ENCODE assay signal across 8 cellular contexts in the genomic region with DNA sequence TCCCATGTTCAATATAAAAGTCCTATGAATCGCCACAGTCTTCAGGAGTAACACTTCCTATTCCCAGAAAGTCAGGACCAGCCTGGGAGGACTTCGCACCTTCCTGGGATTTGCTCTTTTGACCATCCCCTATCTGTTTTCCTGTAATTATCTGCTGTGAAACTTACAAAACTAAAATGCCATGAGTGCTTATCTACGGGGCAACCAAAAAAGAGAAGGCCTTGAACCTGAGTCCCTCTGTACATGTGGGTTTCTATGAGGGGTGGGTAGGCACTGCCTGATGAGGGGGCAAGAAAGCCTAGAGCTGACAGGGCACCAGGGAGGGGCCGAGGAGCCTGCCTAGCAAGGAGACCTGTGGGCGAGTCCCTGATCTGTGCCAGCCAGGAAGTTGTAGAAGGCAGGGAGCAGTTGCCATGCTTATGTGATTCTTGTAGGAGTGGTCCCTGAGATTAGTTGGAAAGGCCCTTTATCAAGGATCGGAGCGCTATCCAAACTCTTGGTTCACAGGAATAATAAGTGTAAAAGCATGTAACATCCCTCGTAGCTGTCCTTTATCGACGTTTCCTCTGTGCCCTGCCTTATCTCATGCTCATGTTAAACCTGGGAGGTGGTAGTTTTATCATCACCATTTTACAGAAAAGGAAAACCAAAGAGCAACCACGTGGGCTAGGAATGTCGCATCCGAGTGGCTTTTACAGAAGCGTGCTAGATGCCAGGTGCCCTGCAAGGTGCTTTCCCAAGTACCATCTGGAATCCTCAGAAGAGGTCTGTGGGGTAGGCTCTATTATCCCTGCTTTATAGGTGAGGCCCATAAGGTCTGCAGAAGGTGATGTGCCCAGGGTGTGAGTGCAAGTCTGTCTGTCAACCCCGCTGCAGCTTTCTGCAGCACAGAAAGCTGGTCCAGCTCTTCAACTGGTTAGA.
DNase-seq lines count a peak whose midpoint lies in the region; ATAC-seq and TF ChIP-seq lines count a peak whose summit lies in the region.

No MANE protein-coding gene starts in this region.

- WGBS in GM23248 (ENCODE audit: low coverage in 1 of 2, low lambda C conversion rate in 2 of 2, missing lambda C conversion rate in 2 of 2), 2 experiments: 81 to 82% methylated on average over 15 of the region's 15 CpGs

- DNase-seq in CD8-positive, alpha-beta T cell: no peak
- DNase-seq in osteocyte (ENCODE audit: extremely low spot score, unreplicated experiment) (no peak), HEK293T (ENCODE audit: extremely low spot score) (no peak), GM23248 (no peak), NCI-H187 treated with DMSO at 0.1 percent for 48 hours (lab: John Stamatoyannopoulos, UW) (no peak)

- CTCF ChIA-PET in CD8-positive, alpha-beta T cell (lab: Charles Lee): interaction anchor here (1.5 kb wide), 1 partner anchor 103 kb away, joined by 3 read pairs; no protein-coding TSS in a partner anchor
- CTCF ChIA-PET in HEK293T (lab: Yijun Ruan, JAX): no interaction called here

- H3K79me2 ChIP-seq in KMS-11 (ENCODE audit: insufficient read depth, low read depth): no peaks in the 10 kb centered on the region
- no peaks in the 10 kb centered on the region for H3K79me2 ChIP-seq in GM23248 (ENCODE audit: insufficient read depth)

- peaks cover 89% of the 10 kb centered on the region for H3K4me1 Mint-ChIP-seq in CD8-positive, alpha-beta T cell (ENCODE audit: low read depth)
- peaks cover 17% of the 10 kb centered on the region for H3K4me1 Mint-ChIP-seq in osteocyte (ENCODE audit: unreplicated experiment)

- no peak overlapping the region for H3K27ac ChIP-seq in CD8-positive, alpha-beta T cell (ENCODE audit: low read depth, low read length)
- H3K27ac ChIP-seq in KMS-11 (peak overlapping the region; percentile 94), duodenal mucosa (ENCODE audit: low read depth, low read length) (peak overlapping the region; percentile 71), GM23248 (no peak overlapping the region)

- H3K4me1 ChIP-seq in CD8-positive, alpha-beta T cell (ENCODE audit: insufficient read depth, low read length): peaks cover 81% of the 10 kb centered on the region
- peaks cover 72% of the 10 kb centered on the region for H3K4me1 ChIP-seq in KMS-11 (ENCODE audit: low read depth, poor library complexity, severe bottlenecking)
- peaks cover 53 to 61% of the 10 kb centered on the region in 2 donors for H3K4me1 ChIP-seq in duodenal mucosa (ENCODE audit: control insufficient read depth in 1 of 2, insufficient read depth in 2 of 2, low read length in 2 of 2)
- H3K4me1 ChIP-seq in GM23248 (ENCODE audit: insufficient read depth): no peaks in the 10 kb centered on the region

- peak overlapping the region; percentile 25; the same call in 1 of the 2 replicates for H2AFZ ChIP-seq in KMS-11 (ENCODE audit: low read depth)
- H2AFZ ChIP-seq in GM23248: no peak overlapping the region

- TF ChIP-seq CTCF in CD8-positive, alpha-beta T cell (IDR thresholded peaks at IDR 0.05): no peak
- TF ChIP-seq CTCF in KMS-11 (conservative IDR thresholded peaks at IDR 0.05; ENCODE audit: low read depth, low read length) (no peak), osteocyte (IDR thresholded peaks at IDR 0.05) (no peak)

- no peaks in the 10 kb centered on the region for H3K9me3 ChIP-seq in CD8-positive, alpha-beta T cell (ENCODE audit: low read length)
- H3K9me3 ChIP-seq in duodenal mucosa (ENCODE audit: control insufficient read depth in 1 of 2, low read length in 2 of 2) (no peaks in the 10 kb centered on the region), GM23248 (ENCODE audit: low read depth) (no peaks in the 10 kb centered on the region)

- no peaks in the 10 kb centered on the region for H3K27me3 ChIP-seq in CD8-positive, alpha-beta T cell (ENCODE audit: insufficient read depth, low read length)
- H3K27me3 ChIP-seq in KMS-11 (ENCODE audit: insufficient read depth, low read depth): no peaks in the 10 kb centered on the region
- no peaks in the 10 kb centered on the region for H3K27me3 ChIP-seq in duodenal mucosa (ENCODE audit: control insufficient read depth in 1 of 2, insufficient read depth in 2 of 2, low read length in 2 of 2)
- no peaks in the 10 kb centered on the region for H3K27me3 ChIP-seq in GM23248 (replicated peaks; ENCODE audit: insufficient read depth)

- no peaks in the 10 kb centered on the region for H3K9me3 Mint-ChIP-seq in CD8-positive, alpha-beta T cell
- no peaks in the 10 kb centered on the region for H3K9me3 Mint-ChIP-seq in osteocyte (ENCODE audit: unreplicated experiment)

- no peak overlapping the region for H3K4me3 ChIP-seq in CD8-positive, alpha-beta T cell (ENCODE audit: low read depth, low read length)
- H3K4me3 ChIP-seq in KMS-11 (IDR thresholded peaks at IDR 0.05; ENCODE audit: insufficient read depth, low read depth, low read length) (no peak overlapping the region), duodenal mucosa (ENCODE audit: low read depth in 1 of 2, low read length in 2 of 2) (peak overlapping the region; percentile 7 to 23), GM23248 (no peak overlapping the region)

- in situ Hi-C loops in GM23248 (cut with MboI): no loop called here

- H3F3A ChIP-seq in GM23248 (ENCODE audit: insufficient read depth): no peaks in the 10 kb centered on the region

- H3K27me3 Mint-ChIP-seq in CD8-positive, alpha-beta T cell (ENCODE audit: low read depth): no peaks in the 10 kb centered on the region
- H3K27me3 Mint-ChIP-seq in osteocyte (ENCODE audit: unreplicated experiment): peaks cover 2% of the 10 kb centered on the region

- H3K36me3 Mint-ChIP-seq in CD8-positive, alpha-beta T cell: no peaks in the 10 kb centered on the region
- H3K36me3 Mint-ChIP-seq in osteocyte (ENCODE audit: unreplicated experiment): no peaks in the 10 kb centered on the region

- H3K9ac ChIP-seq in KMS-11: peak overlapping the region; percentile 71
- H3K9ac ChIP-seq in duodenal mucosa (ENCODE audit: low read depth in 1 of 2, low read length in 2 of 2): peak overlapping the region in 1 of 2 donors; percentile 35
- H3K9ac ChIP-seq in GM23248: no peak overlapping the region

- ATAC-seq in CD8-positive, alpha-beta T cell: no peak
- ATAC-seq in GM18861 (IDR thresholded peaks at IDR 0.05; ENCODE audit: unreplicated experiment): no peak

- H3K4me2 ChIP-seq in KMS-11 (peak overlapping the region; percentile 89), GM23248 (ENCODE audit: unreplicated experiment) (no peak overlapping the region)

- no peaks in the 10 kb centered on the region for H3K9me2 ChIP-seq in GM23248 (ENCODE audit: insufficient read depth)

- intact Hi-C loops in CD8-positive, alpha-beta T cell (cut with DNase I, micrococcal nuclease): loop anchor here (2.0 to 10.0 kb wide), 5 partner anchors 15 to 403 kb away; partner anchors contain the start of genes B3GNT2 (in 1 of the 2), COMMD1 (in 1 of the 2) and EHBP1 (in 1 of the 2)

- H3K36me3 ChIP-seq in CD8-positive, alpha-beta T cell (ENCODE audit: insufficient read depth, low read length): no peaks in the 10 kb centered on the region
- no peaks in the 10 kb centered on the region for H3K36me3 ChIP-seq in KMS-11 (ENCODE audit: insufficient read depth)
- H3K36me3 ChIP-seq in duodenal mucosa (ENCODE audit: control insufficient read depth in 1 of 2, insufficient read depth in 2 of 2, low read length in 2 of 2): no peaks in the 10 kb centered on the region
- H3K36me3 ChIP-seq in GM23248 (ENCODE audit: low read depth): no peaks in the 10 kb centered on the region

- H3K27ac Mint-ChIP-seq in CD8-positive, alpha-beta T cell: peak overlapping the region; percentile 82
- peak overlapping the region; percentile 39 for H3K27ac Mint-ChIP-seq in osteocyte (ENCODE audit: unreplicated experiment)

- no peak overlapping the region for H3K4me3 Mint-ChIP-seq in CD8-positive, alpha-beta T cell
- no peak overlapping the region for H3K4me3 Mint-ChIP-seq in osteocyte (ENCODE audit: unreplicated experiment)

- POLR2A ChIA-PET in CD8-positive, alpha-beta T cell (lab: Charles Lee): no interaction called here
- POLR2A ChIA-PET in HEK293T (lab: Yijun Ruan, JAX): no interaction called here

- H4K20me1 ChIP-seq in KMS-11 (ENCODE audit: insufficient read depth) (no peaks in the 10 kb centered on the region), GM23248 (ENCODE audit: insufficient read depth) (no peaks in the 10 kb centered on the region)

TF ChIP-seq in HEK293T, 16 proteins besides CTCF, POLR2A, EP300 and RAD21:
- no peak for TF ChIP-seq ZNF384 (IDR thresholded peaks at IDR 0.05)
- no peak for TF ChIP-seq HDGF (IDR thresholded peaks at IDR 0.05; ENCODE audit: borderline replicate concordance)
- TF ChIP-seq CTBP1 (IDR thresholded peaks at IDR 0.05; ENCODE audit: borderline replicate concordance): no peak
- no peak for TF ChIP-seq LEF1 (IDR thresholded peaks at IDR 0.05; ENCODE audit: borderline replicate concordance)
- no peak for TF ChIP-seq ARNT (IDR thresholded peaks at IDR 0.05)
- TF ChIP-seq FOXK2 (IDR thresholded peaks at IDR 0.05): no peak
- no peak for TF ChIP-seq FOXA1 (IDR thresholded peaks at IDR 0.05)
- no peak for TF ChIP-seq FOXM1 (IDR thresholded peaks at IDR 0.05; ENCODE audit: borderline replicate concordance)
- TF ChIP-seq SP1 (IDR thresholded peaks at IDR 0.05): no peak
- no peak for TF ChIP-seq ELF4 (IDR thresholded peaks at IDR 0.05)
- TF ChIP-seq L3MBTL2 (conservative IDR thresholded peaks at IDR 0.05): no peak
- TF ChIP-seq TARDBP (IDR thresholded peaks at IDR 0.05): no peak
- TF ChIP-seq BHLHE40 (IDR thresholded peaks at IDR 0.05; ENCODE audit: borderline replicate concordance): no peak
- TF ChIP-seq, protein P1, sequence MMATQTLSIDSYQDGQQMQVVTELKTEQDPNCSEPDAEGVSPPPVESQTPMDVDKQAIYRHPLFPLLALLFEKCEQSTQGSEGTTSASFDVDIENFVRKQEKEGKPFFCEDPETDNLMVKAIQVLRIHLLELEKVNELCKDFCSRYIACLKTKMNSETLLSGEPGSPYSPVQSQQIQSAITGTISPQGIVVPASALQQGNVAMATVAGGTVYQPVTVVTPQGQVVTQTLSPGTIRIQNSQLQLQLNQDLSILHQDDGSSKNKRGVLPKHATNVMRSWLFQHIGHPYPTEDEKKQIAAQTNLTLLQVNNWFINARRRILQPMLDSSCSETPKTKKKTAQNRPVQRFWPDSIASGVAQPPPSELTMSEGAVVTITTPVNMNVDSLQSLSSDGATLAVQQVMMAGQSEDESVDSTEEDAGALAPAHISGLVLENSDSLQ (IDR thresholded peaks at IDR 0.05): no peak
- no peak for TF ChIP-seq NFRKB (IDR thresholded peaks at IDR 0.05)
- no peak for TF ChIP-seq SUZ12 (IDR thresholded peaks at IDR 0.05)

Comparison
In these comparisons a context has a peak if more than half of its experiments do, and no peak if none do; other contexts are left out.
1. H3K27ac ChIP-seq: peak in KMS-11 (single experiment) and duodenal mucosa (single experiment); none in CD8-positive, alpha-beta T cell (single experiment) and GM23248 (single experiment).
2. H3K4me3 ChIP-seq: peak in duodenal mucosa (2 of 2); none in CD8-positive, alpha-beta T cell (single experiment), KMS-11 (single experiment) and GM23248 (single experiment).